13 cellular contexts compared by ENCODE assay signal in genomic region chr17:40515491-40516041, GRCh38. TPM values are rescaled to one million over a fixed set of nuclear protein-coding genes. Genes with fewer than 3 reads are reported as not detected.
DNase-seq lines count a peak whose midpoint lies in the region; ATAC-seq and TF ChIP-seq lines count a peak whose summit lies in the region.
"Had no signal": no experiment of that assay in that cellular context is flagged by ENCODE, and none has a peak within 500 bp of the region (broad histone marks: within the 10 kb centered on the region; RNA-seq: fewer than 3 reads in every experiment).

No MANE protein-coding gene starts in this region.

- H3K23ac ChIP-seq in mesendoderm (ENCODE audit: low read length): peak overlapping the region; percentile 30

- H2AK5ac ChIP-seq in mesendoderm (ENCODE audit: low read length): peak overlapping the region; percentile 96

- no peak for DNase-seq in Right ventricle myocardium inferior (ENCODE audit: missing footprints)
- DNase-seq in left cardiac atrium: no peak
- DNase-seq in activated CD8-positive, alpha-beta T cell treated with anti-CD3 and anti-CD28 coated beads, Interleukin-2, amount 10 ng/mL, durations not matched to agents 7 days and 5 days: peak; percentile 64
- peak; percentile 89 for DNase-seq in mesendoderm
- DNase-seq in thyroid gland: peak; percentile 30 to 38
- DNase-seq in H7: no peak
- no peak for DNase-seq in SHP77 treated with DMSO at 0.1 percent for 48 hours (lab: John Stamatoyannopoulos, UW)
- DNase-seq in HT-29 (ENCODE audit: low spot score): no peak
- DNase-seq: foreskin fibroblast, NCI-H187 treated with DMSO at 0.1 percent for 48 hours had no signal

- H3K4me1 ChIP-seq in mesendoderm (ENCODE audit: control insufficient read depth, low read depth, low read length): peaks cover 15% of the 10 kb centered on the region
- peaks cover 3 to 30% of the 10 kb centered on the region in 2 donors for H3K4me1 ChIP-seq in thyroid gland

- H3K9ac ChIP-seq in mesendoderm (ENCODE audit: low read length): peak overlapping the region; percentile 5

- no peaks in the 10 kb centered on the region for H3K27me3 Mint-ChIP-seq in activated CD8-positive, alpha-beta T cell treated with anti-CD3 and anti-CD28 coated beads, Interleukin-2, amount 10 ng/mL, durations not matched to agents 7 days and 5 days (ENCODE audit: low read depth)

- H2BK15ac ChIP-seq in mesendoderm (replicated peaks; ENCODE audit: low read depth): no peak overlapping the region

- WGBS in mesendoderm (ENCODE audit: extremely low coverage, insufficient coverage, low lambda C conversion rate): no CpG with 5 or more reads among the region's 11 CpGs
- 61 to 72% methylated on average over 11 of the region's 11 CpGs for WGBS in thyroid gland, 2 donors

- H3K79me1 ChIP-seq in mesendoderm (ENCODE audit: low read length): no peaks in the 10 kb centered on the region

- H3K27ac ChIP-seq in mesendoderm (ENCODE audit: low read depth, low read length) (peak overlapping the region; percentile 22), thyroid gland (no peak overlapping the region)

- intact Hi-C loops in Right ventricle myocardium inferior (cut with DNase I) (no loop called here), left cardiac atrium (cut with DNase I) (no loop called here), thyroid gland (cut with DNase I) (no loop called here)

- H2BK5ac ChIP-seq in mesendoderm (ENCODE audit: low read length): peak overlapping the region; percentile 92

- peak overlapping the region; percentile 62 for H2BK120ac ChIP-seq in mesendoderm (ENCODE audit: low read depth, low read length)

- peak overlapping the region; percentile 75 for H3K56ac ChIP-seq in mesendoderm (ENCODE audit: low read length)

- peaks cover 39% of the 10 kb centered on the region for H3K36me3 Mint-ChIP-seq in activated CD8-positive, alpha-beta T cell treated with anti-CD3 and anti-CD28 coated beads, Interleukin-2, amount 10 ng/mL, durations not matched to agents 7 days and 5 days (ENCODE audit: low read depth)

- H3K9me3 ChIP-seq in thyroid gland: no peaks in the 10 kb centered on the region

- CTCF ChIA-PET in activated CD8-positive, alpha-beta T cell treated with anti-CD3 and anti-CD28 coated beads, Interleukin-2, amount 10 ng/mL, durations not matched to agents 7 days and 5 days (lab: Charles Lee): interaction anchor here (3.4 kb wide), 1 partner anchor 35 kb away, joined by 17 read pairs; no protein-coding TSS in a partner anchor

- H3K18ac ChIP-seq in mesendoderm (ENCODE audit: low read length): peak overlapping the region; percentile 3

- peak overlapping the region; percentile 84 for H3K27ac Mint-ChIP-seq in activated CD8-positive, alpha-beta T cell treated with anti-CD3 and anti-CD28 coated beads, Interleukin-2, amount 10 ng/mL, durations not matched to agents 7 days and 5 days
- H3K27ac Mint-ChIP-seq: dendritic cell treated with granulocyte-macrophage colony-stimulating factor and Interleukin-4, amounts not matched to agents 40 ng/mL and 50 ng/mL, for 4 days had no signal

- peak overlapping the region; percentile 73 for H4K5ac ChIP-seq in mesendoderm (ENCODE audit: low read length)

- TF ChIP-seq CTCF in thyroid gland (IDR thresholded peaks at IDR 0.05): no peak

- H3K4ac ChIP-seq in mesendoderm (ENCODE audit: low read depth, low read length): peak overlapping the region; percentile 22

- H4K8ac ChIP-seq in mesendoderm (ENCODE audit: low read depth, low read length): no peak overlapping the region

- H3K4me3 Mint-ChIP-seq in activated CD8-positive, alpha-beta T cell treated with anti-CD3 and anti-CD28 coated beads, Interleukin-2, amount 10 ng/mL, durations not matched to agents 7 days and 5 days: peak overlapping the region; percentile 70
- H3K4me3 Mint-ChIP-seq: dendritic cell treated with granulocyte-macrophage colony-stimulating factor and Interleukin-4, amounts not matched to agents 40 ng/mL and 50 ng/mL, for 4 days had no signal

- peaks cover 67% of the 10 kb centered on the region for H3K4me1 Mint-ChIP-seq in activated CD8-positive, alpha-beta T cell treated with anti-CD3 and anti-CD28 coated beads, Interleukin-2, amount 10 ng/mL, durations not matched to agents 7 days and 5 days (ENCODE audit: low read depth)

- ATAC-seq in Right ventricle myocardium inferior (peak; percentile 8), left cardiac atrium (no peak)
- ATAC-seq in activated CD8-positive, alpha-beta T cell treated with anti-CD3 and anti-CD28 coated beads, Interleukin-2, amount 10 ng/mL, durations not matched to agents 7 days and 5 days: peak; percentile 31
- ATAC-seq: left lobe of liver had no signal

- no peaks in the 10 kb centered on the region for H3K79me2 ChIP-seq in mesendoderm (ENCODE audit: control insufficient read depth, insufficient read depth, low read length)

- H3K36me3 ChIP-seq in mesendoderm (ENCODE audit: control insufficient read depth, insufficient read depth, low read length) (no peaks in the 10 kb centered on the region), thyroid gland (no peaks in the 10 kb centered on the region), H7 (replicated peaks; ENCODE audit: control insufficient read depth, insufficient read depth, low read length) (no peaks in the 10 kb centered on the region; the same call in 1 of the 2 replicates)

- H3K9me3 Mint-ChIP-seq in activated CD8-positive, alpha-beta T cell treated with anti-CD3 and anti-CD28 coated beads, Interleukin-2, amount 10 ng/mL, durations not matched to agents 7 days and 5 days (ENCODE audit: insufficient read depth): no peaks in the 10 kb centered on the region
- H3K9me3 Mint-ChIP-seq: dendritic cell treated with granulocyte-macrophage colony-stimulating factor and Interleukin-4, amounts not matched to agents 40 ng/mL and 50 ng/mL, for 4 days had no signal

- POLR2A ChIA-PET in activated CD8-positive, alpha-beta T cell treated with anti-CD3 and anti-CD28 coated beads, Interleukin-2, amount 10 ng/mL, durations not matched to agents 7 days and 5 days (lab: Charles Lee): interaction anchor here (0.6 to 3.4 kb wide), 3 partner anchors 16 to 38 kb away, joined by 6 to 58 read pairs (median 29); no protein-coding TSS in a partner anchor

- H3K4me2 ChIP-seq in mesendoderm (ENCODE audit: low read length): no peak overlapping the region

- H3K27me3 ChIP-seq in mesendoderm (ENCODE audit: insufficient read depth, low read length, poor library complexity): no peaks in the 10 kb centered on the region
- H3K27me3 ChIP-seq in thyroid gland: no peaks in the 10 kb centered on the region
- H3K27me3 ChIP-seq in H7 (ENCODE audit: control insufficient read depth, insufficient read depth, low read length): no peaks in the 10 kb centered on the region

- H3K4me3 ChIP-seq in mesendoderm (ENCODE audit: low read length) (no peak overlapping the region), thyroid gland (replicated peaks in 1 of 3) (no peak overlapping the region), H7 (ENCODE audit: insufficient read depth, low read depth, low read length) (no peak overlapping the region)

- no peak for TF ChIP-seq POLR2A in thyroid gland (IDR thresholded peaks at IDR 0.05)

RNA-seq across cellular contexts. Expression of gene TNS4, which starts 14.1 kb away (rescaled TPM):
- total RNA-seq in Right ventricle myocardium inferior: not detected
- total RNA-seq in left cardiac atrium: not detected
- total RNA-seq in activated CD8-positive, alpha-beta T cell treated with anti-CD3 and anti-CD28 coated beads, Interleukin-2, amount 10 ng/mL, durations not matched to agents 7 days and 5 days: 1 to 10 TPM; 8.4 to 9.0 TPM
- 5.7 TPM for polyA plus RNA-seq in mesendoderm (2013, experiment 1 of 2)
- polyA plus RNA-seq in mesendoderm (2013, experiment 2 of 2): 4.9 TPM
- 10 to 100 TPM in 2 of 4 donors, 1 to 10 TPM in 2; 5.4 to 24.7 (median 16.2) TPM for total RNA-seq in thyroid gland
- total RNA-seq in H7 (2014; rRNA removed; shearing (Covaris generic)): 0.14 and 0.18 TPM in 2 replicates
- 148 and 187 TPM in 2 replicates for total RNA-seq in HT-29 (2014; rRNA removed; shearing (Covaris generic))
- total RNA-seq: temporal lobe had no signal

RNA-seq across cellular contexts. Expression of gene CCR7, which starts 49.7 kb away (rescaled TPM):
- total RNA-seq in Right ventricle myocardium inferior (not detected), left cardiac atrium (under 1 TPM; 0.29 to 0.53 TPM), thyroid gland (1 to 10 TPM in 1 of 4 donors, under 1 TPM in 2, not detected in 1; 0.27 to 1.6 (median 0.93) TPM)
- 100 to 1,000 TPM; 171 to 173 TPM for total RNA-seq in activated CD8-positive, alpha-beta T cell treated with anti-CD3 and anti-CD28 coated beads, Interleukin-2, amount 10 ng/mL, durations not matched to agents 7 days and 5 days
- polyA plus RNA-seq in mesendoderm (2013, experiment 1 of 2): 3.8 TPM
- polyA plus RNA-seq in mesendoderm (2013, experiment 2 of 2): 3.8 TPM
- 1.1 TPM in 1 of 2 replicates, not detected in the other for total RNA-seq in H7 (2014; rRNA removed; shearing (Covaris generic))
- not detected in 2 replicates for total RNA-seq in HT-29 (2014; rRNA removed; shearing (Covaris generic))

Comparison
In these comparisons a context has a peak if more than half of its experiments do, and no peak if none do; other contexts are left out.
1. ATAC-seq: peak in Right ventricle myocardium inferior (single experiment) and activated CD8-positive, alpha-beta T cell treated with anti-CD3 and anti-CD28 coated beads, Interleukin-2, amount 10 ng/mL, durations not matched to agents 7 days and 5 days (single experiment); none in left cardiac atrium (0 of 2).
2. DNase-seq: peak in activated CD8-positive, alpha-beta T cell treated with anti-CD3 and anti-CD28 coated beads, Interleukin-2, amount 10 ng/mL, durations not matched to agents 7 days and 5 days (single experiment), mesendoderm (single experiment) and thyroid gland (2 of 2); none in Right ventricle myocardium inferior (single experiment), left cardiac atrium (single experiment), H7 (single experiment), SHP77 treated with DMSO at 0.1 percent for 48 hours (single experiment) and HT-29 (single experiment).
3. RNA of gene CCR7, which starts 49.7 kb away (total RNA-seq): 171 to 173 TPM in activated CD8-positive, alpha-beta T cell treated with anti-CD3 and anti-CD28 coated beads, Interleukin-2, amount 10 ng/mL, durations not matched to agents 7 days and 5 days; 1.1 TPM in H7, 0.27 to 1.6 TPM in thyroid gland, 0.29 to 0.53 TPM in left cardiac atrium, not detected in Right ventricle myocardium inferior (single experiment) and not detected in HT-29; every median in the first group is over 10 times any median in the second.